In the genomic region with DNA sequence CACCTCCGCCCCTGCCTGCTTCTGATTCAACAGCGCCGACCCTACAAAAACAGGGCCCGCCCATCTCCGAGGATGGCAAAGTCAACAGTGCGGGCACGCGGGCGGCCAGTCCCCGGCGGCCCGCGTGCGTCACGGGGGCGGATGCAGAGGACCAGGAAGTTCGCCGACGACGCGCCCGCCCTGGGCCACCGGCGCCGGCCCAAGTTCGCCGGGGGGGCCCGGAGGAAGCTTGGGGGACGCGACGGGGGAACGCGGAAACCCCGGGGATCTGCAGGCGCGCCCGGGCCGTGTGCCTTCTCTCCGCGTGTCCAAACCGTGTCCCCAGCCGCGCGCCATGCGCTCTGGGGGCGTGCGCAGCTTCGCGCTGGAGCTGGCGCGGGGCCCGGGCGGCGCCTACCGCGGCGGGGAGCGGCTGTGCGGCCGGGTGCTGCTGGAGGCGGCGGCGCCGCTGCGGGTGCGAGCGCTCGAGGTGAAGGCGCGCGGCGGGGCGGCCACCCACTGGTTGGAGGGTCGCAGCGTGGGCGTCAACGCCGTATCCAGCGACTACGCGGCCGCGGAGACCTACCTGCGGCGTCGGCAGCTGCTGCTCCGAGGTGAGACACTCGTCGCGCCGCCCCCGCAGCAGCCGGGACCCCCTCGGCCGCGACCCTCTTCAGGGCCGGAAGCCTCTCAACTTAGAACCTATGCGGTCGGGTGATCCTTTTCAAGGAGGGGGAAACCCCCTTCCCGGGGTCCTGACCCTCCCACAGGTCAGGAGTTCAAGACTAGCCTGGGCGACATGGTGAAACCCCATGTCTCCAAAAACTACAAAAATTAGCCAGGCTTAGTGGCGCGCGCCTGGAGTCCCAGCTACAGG, we compare ENCODE assay signal across 8 cellular contexts. TPM values are rescaled to one million over a fixed set of nuclear protein-coding genes. Genes with fewer than 3 reads are reported as not detected.
DNase-seq lines count a peak whose midpoint lies in the region; ATAC-seq, FAIRE-seq and TF ChIP-seq lines count a peak whose summit lies in the region.

No MANE protein-coding gene starts in this region.

- no peaks in the 10 kb centered on the region for H3K27me3 Mint-ChIP-seq in activated CD8-positive, alpha-beta memory T cell treated with anti-CD3 and anti-CD28 coated beads, Interleukin-2, amount 10 ng/mL, durations not matched to agents 7 days and 5 days
- H3K27me3 Mint-ChIP-seq in endodermal cell (ENCODE audit: insufficient read depth) (peaks cover 19% of the 10 kb centered on the region), mesothelial cell of epicardium (ENCODE audit: low read depth) (peaks cover 43% of the 10 kb centered on the region)

- no peaks in the 10 kb centered on the region for H3K4me1 ChIP-seq in endodermal cell (ENCODE audit: control insufficient read depth, insufficient read depth, low read length)

- H3K9me3 Mint-ChIP-seq in activated CD8-positive, alpha-beta memory T cell treated with anti-CD3 and anti-CD28 coated beads, Interleukin-2, amount 10 ng/mL, durations not matched to agents 7 days and 5 days (ENCODE audit: low read depth): no peaks in the 10 kb centered on the region
- H3K9me3 Mint-ChIP-seq in endodermal cell: peaks cover under 1% of the 10 kb centered on the region
- H3K9me3 Mint-ChIP-seq in mesothelial cell of epicardium: no peaks in the 10 kb centered on the region

- FAIRE-seq in GM18507 (lab: Jason Lieb, UNC): no peak

- H3K36me3 ChIP-seq in endodermal cell (ENCODE audit: control insufficient read depth, insufficient read depth, low read length): no peaks in the 10 kb centered on the region

- H3K27me3 ChIP-seq in endodermal cell (ENCODE audit: control insufficient read depth, insufficient read depth, low read length, poor library complexity, severe bottlenecking): peaks cover 10% of the 10 kb centered on the region

- no peak overlapping the region for H3K27ac ChIP-seq in endodermal cell (ENCODE audit: low read depth, low read length)

- peak; percentile 95 for DNase-seq in 8988T
- DNase-seq in GM18507 (ENCODE audit: extremely low spot score, insufficient read length, low read depth): peak; percentile 77
- DNase-seq in NOMO-1 treated with DMSO at 0.1 percent for 48 hours (lab: John Stamatoyannopoulos, UW; ENCODE audit: unreplicated experiment): peak; percentile 84
- DNase-seq in activated CD8-positive, alpha-beta memory T cell treated with anti-CD3 and anti-CD28 coated beads, Interleukin-2, amount 10 ng/mL, durations not matched to agents 7 days and 5 days: peak; percentile 95
- peak; percentile 89 for DNase-seq in endodermal cell
- DNase-seq in mesothelial cell of epicardium (ENCODE audit: low spot score in 2 of 2, unreplicated experiment in 2 of 2): peak in 1 of 2 experiments; percentile 69
- DNase-seq in stimulated activated CD8-positive, alpha-beta memory T cell treated with anti-CD3 and anti-CD28 coated beads, Interleukin-2, amount 100 ng/mL, for 1 hour (ENCODE audit: low read depth in 2 of 2): peak; percentile 87 to 88

- CTCF ChIA-PET in activated CD8-positive, alpha-beta memory T cell treated with anti-CD3 and anti-CD28 coated beads, Interleukin-2, amount 10 ng/mL, durations not matched to agents 7 days and 5 days (lab: Charles Lee): interaction anchor here (0.7 to 12.0 kb wide), 10 partner anchors 28 to 159 kb away, joined by 3 to 301 read pairs (median 4); a partner anchor contains a TSS

- WGBS in endodermal cell (ENCODE audit: insufficient coverage in 1 of 2, insufficient read length in 1 of 2), 2 experiments: 5 to 12% methylated on average over 22 to 104 of the region's 104 CpGs

- peak; percentile 64 for ATAC-seq in HG03196 (IDR thresholded peaks at IDR 0.05; ENCODE audit: unreplicated experiment)
- ATAC-seq in activated CD8-positive, alpha-beta memory T cell treated with anti-CD3 and anti-CD28 coated beads, Interleukin-2, amount 10 ng/mL, durations not matched to agents 7 days and 5 days: peak; percentile 87

- H3K27ac Mint-ChIP-seq in activated CD8-positive, alpha-beta memory T cell treated with anti-CD3 and anti-CD28 coated beads, Interleukin-2, amount 10 ng/mL, durations not matched to agents 7 days and 5 days: peak overlapping the region; percentile 99
- H3K27ac Mint-ChIP-seq in endodermal cell: no peak overlapping the region
- no peak overlapping the region for H3K27ac Mint-ChIP-seq in mesothelial cell of epicardium

- TF ChIP-seq CTCF in endodermal cell (conservative IDR thresholded peaks at IDR 0.05): no peak
- no peak for TF ChIP-seq CTCF in mesothelial cell of epicardium (IDR thresholded peaks at IDR 0.05; ENCODE audit: unreplicated experiment)

- H3K4me3 Mint-ChIP-seq in activated CD8-positive, alpha-beta memory T cell treated with anti-CD3 and anti-CD28 coated beads, Interleukin-2, amount 10 ng/mL, durations not matched to agents 7 days and 5 days: peak overlapping the region; percentile 82
- H3K4me3 Mint-ChIP-seq in endodermal cell: peak overlapping the region; percentile 53
- peak overlapping the region; percentile 52 for H3K4me3 Mint-ChIP-seq in mesothelial cell of epicardium

- peaks cover 26% of the 10 kb centered on the region for H3K4me1 Mint-ChIP-seq in activated CD8-positive, alpha-beta memory T cell treated with anti-CD3 and anti-CD28 coated beads, Interleukin-2, amount 10 ng/mL, durations not matched to agents 7 days and 5 days
- no peaks in the 10 kb centered on the region for H3K4me1 Mint-ChIP-seq in endodermal cell
- peaks cover 2% of the 10 kb centered on the region for H3K4me1 Mint-ChIP-seq in mesothelial cell of epicardium

- peak overlapping the region; percentile 75 for H3K4me3 ChIP-seq in endodermal cell (ENCODE audit: low read length)

- H3K9me3 ChIP-seq in endodermal cell (ENCODE audit: control insufficient read depth, low read length): no peaks in the 10 kb centered on the region

- H3K36me3 Mint-ChIP-seq in activated CD8-positive, alpha-beta memory T cell treated with anti-CD3 and anti-CD28 coated beads, Interleukin-2, amount 10 ng/mL, durations not matched to agents 7 days and 5 days: no peaks in the 10 kb centered on the region
- H3K36me3 Mint-ChIP-seq in endodermal cell (ENCODE audit: low read depth): peaks cover 1% of the 10 kb centered on the region
- H3K36me3 Mint-ChIP-seq in mesothelial cell of epicardium: peaks cover 4% of the 10 kb centered on the region

- peak overlapping the region; percentile 44 for H3K9ac ChIP-seq in endodermal cell (ENCODE audit: extremely low read depth, low read length, poor library complexity, severe bottlenecking)

RNA-seq across cellular contexts. Expression of a gene that starts 6.8 kb away (rescaled TPM):
- total RNA-seq in activated CD8-positive, alpha-beta memory T cell treated with anti-CD3 and anti-CD28 coated beads, Interleukin-2, amount 10 ng/mL, durations not matched to agents 7 days and 5 days: 10 to 100 TPM; 35.3 to 45.2 TPM
- total RNA-seq in endodermal cell (1 to 10 TPM; 6.8 to 7.0 TPM), mesothelial cell of epicardium (2.9 to 4.0 TPM (median 2.9 TPM) in 3 replicates)
- polyA plus RNA-seq in endodermal cell (2013, experiment 1 of 2): 3.3 TPM
- 2.4 TPM for polyA plus RNA-seq in endodermal cell (2013, experiment 2 of 2)

RNA-seq across cellular contexts. Expression of a gene that starts 34.3 kb away (rescaled TPM):
- total RNA-seq in activated CD8-positive, alpha-beta memory T cell treated with anti-CD3 and anti-CD28 coated beads, Interleukin-2, amount 10 ng/mL, durations not matched to agents 7 days and 5 days: under 1 TPM in 1 of 2 experiments, not detected in 1; 0.21 TPM
- total RNA-seq in endodermal cell (1 to 10 TPM; 5.8 to 8.2 TPM), mesothelial cell of epicardium (16.8 to 20.3 TPM (median 19.7 TPM) in 3 replicates)
- 13.1 TPM for polyA plus RNA-seq in endodermal cell (2013, experiment 1 of 2)
- polyA plus RNA-seq in endodermal cell (2013, experiment 2 of 2): 11.3 TPM

Comparison
In these comparisons a context has a peak if more than half of its experiments do, and no peak if none do; other contexts are left out.
1. RNA of a gene that starts 34.3 kb away (total RNA-seq): 16.8 to 20.3 TPM in mesothelial cell of epicardium and 5.8 to 8.2 TPM in endodermal cell; 0.21 TPM in activated CD8-positive, alpha-beta memory T cell treated with anti-CD3 and anti-CD28 coated beads, Interleukin-2, amount 10 ng/mL, durations not matched to agents 7 days and 5 days; every median in the first group is over 4 times any median in the second.
2. Peak in every context shown above with its lines, with median percentiles within 50 percentile points of each other: H3K4me3 Mint-ChIP-seq.